37 cellular contexts compared by ENCODE assay signal in genomic region chr3:107329088-107329487, GRCh38. TPM values are rescaled to one million over a fixed set of nuclear protein-coding genes. Genes with fewer than 3 reads are reported as not detected.
"Had no signal": no experiment of that assay in that cellular context is flagged by ENCODE, and none has a peak within 500 bp of the region (broad histone marks: within the 10 kb centered on the region; RNA-seq: fewer than 3 reads in every experiment).

No MANE protein-coding gene starts in this region.

- H3K27me3 Mint-ChIP-seq: activated B cell treated with CpG ODN at 0.5 μM for 24 hours; activated CD4-positive, alpha-beta T cell treated with anti-CD3 and anti-CD28 coated beads, Interleukin-2, amount 10 ng/mL, durations not matched to agents 24 days and 14 days; activated CD8-positive, alpha-beta memory T cell treated with anti-CD3 and anti-CD28 coated beads, Interleukin-2, amount 10 ng/mL, durations not matched to agents 7 days and 5 days; activated naive CD4-positive, alpha-beta T cell treated with anti-CD3 and anti-CD28 coated beads, Interleukin-2, amount 50 U/mL, for 24 hours; activated naive CD8-positive, alpha-beta T cell; activated naive CD8-positive, alpha-beta T cell treated with anti-CD3 and anti-CD28 coated beads, Interleukin-2, amount 50 U/mL, for 24 hours; activated T-cell treated with anti-CD3 and anti-CD28 coated beads, Interleukin-2, amount 50 U/mL, for 24 hours; brain had no signal

- H3K4me3 Mint-ChIP-seq: activated B cell treated with CpG ODN at 0.5 μM for 24 hours; activated CD4-positive, alpha-beta memory T cell treated with anti-CD3 and anti-CD28 coated beads for 36 hours; activated CD4-positive, alpha-beta T cell treated with anti-CD3 and anti-CD28 coated beads, Interleukin-2, amount 10 ng/mL, durations not matched to agents 24 days and 14 days; activated CD8-positive, alpha-beta memory T cell treated with anti-CD3 and anti-CD28 coated beads, Interleukin-2, amount 10 ng/mL, durations not matched to agents 7 days and 5 days; activated CD8-positive, alpha-beta T cell treated with anti-CD3 and anti-CD28 coated beads, Interleukin-2, amount 10 ng/mL, durations not matched to agents 7 days and 5 days; activated naive CD4-positive, alpha-beta T cell treated with anti-CD3 and anti-CD28 coated beads, Interleukin-2, amount 10 ng/mL, durations not matched to agents 7 days and 5 days; activated naive CD4-positive, alpha-beta T cell treated with anti-CD3 and anti-CD28 coated beads, Interleukin-2, amount 50 U/mL, for 24 hours; activated naive CD8-positive, alpha-beta T cell; activated naive CD8-positive, alpha-beta T cell treated with anti-CD3 and anti-CD28 coated beads, Interleukin-2, amount 10 ng/mL, durations not matched to agents 7 days and 5 days; activated naive CD8-positive, alpha-beta T cell treated with anti-CD3 and anti-CD28 coated beads, Interleukin-2, amount 50 U/mL, for 24 hours; activated T-cell treated with anti-CD3 and anti-CD28 coated beads, Interleukin-2, amount 50 U/mL, for 24 hours; brain; central memory CD8-positive, alpha-beta T cell; T-helper 1 cell treated with Interleukin-12 subunit alpha and Interleukin-12 subunit beta and Interleukin-4 antibody, amounts not matched to agents 30 μg/mL and 1 μg/mL, for 36 hours; T-helper 2 cell treated with Interferon-gamma antibody and Interleukin-4, amounts not matched to agents 5 μg/mL and 100 μg/mL, for 36 hours had no signal

- H3K27ac Mint-ChIP-seq: activated B cell treated with CpG ODN at 0.5 μM for 24 hours; activated CD4-positive, alpha-beta memory T cell treated with anti-CD3 and anti-CD28 coated beads for 36 hours; activated CD4-positive, alpha-beta T cell treated with anti-CD3 and anti-CD28 coated beads, Interleukin-2, amount 10 ng/mL, durations not matched to agents 24 days and 14 days; activated CD8-positive, alpha-beta memory T cell treated with anti-CD3 and anti-CD28 coated beads, Interleukin-2, amount 10 ng/mL, durations not matched to agents 7 days and 5 days; activated CD8-positive, alpha-beta T cell treated with anti-CD3 and anti-CD28 coated beads, Interleukin-2, amount 10 ng/mL, durations not matched to agents 7 days and 5 days; activated naive CD4-positive, alpha-beta T cell treated with anti-CD3 and anti-CD28 coated beads, Interleukin-2, amount 10 ng/mL, durations not matched to agents 7 days and 5 days; activated naive CD4-positive, alpha-beta T cell treated with anti-CD3 and anti-CD28 coated beads, Interleukin-2, amount 50 U/mL, for 24 hours; activated naive CD8-positive, alpha-beta T cell; activated naive CD8-positive, alpha-beta T cell treated with anti-CD3 and anti-CD28 coated beads, Interleukin-2, amount 10 ng/mL, durations not matched to agents 7 days and 5 days; activated naive CD8-positive, alpha-beta T cell treated with anti-CD3 and anti-CD28 coated beads, Interleukin-2, amount 50 U/mL, for 24 hours; activated T-cell treated with anti-CD3 and anti-CD28 coated beads, Interleukin-2, amount 50 U/mL, for 24 hours; activated T-helper 2 cell treated with anti-CD3 and anti-CD28 coated beads, Interferon-gamma antibody, Interleukin-2, Interleukin-4, amounts not matched to agents 10 μg/mL and 5 μg/mL and 100 μg/mL, durations not matched to agents 14 hours and 24 hours and 36 hours; brain; T-helper 1 cell treated with Interleukin-12 subunit alpha and Interleukin-12 subunit beta and Interleukin-4 antibody, amounts not matched to agents 30 μg/mL and 1 μg/mL, for 36 hours; T-helper 2 cell treated with Interferon-gamma antibody and Interleukin-4, amounts not matched to agents 5 μg/mL and 100 μg/mL, for 36 hours had no signal

- DNase-seq: activated B cell treated with CpG ODN at 0.5 μM for 24 hours; activated CD4-positive, alpha-beta memory T cell treated with anti-CD3 and anti-CD28 coated beads for 36 hours; activated CD4-positive, alpha-beta T cell treated with anti-CD3 and anti-CD28 coated beads for 4 hours; activated CD4-positive, alpha-beta T cell treated with anti-CD3 and anti-CD28 coated beads, Interleukin-2, amount 10 ng/mL, durations not matched to agents 24 days and 14 days; activated CD4-positive, alpha-beta T cell treated with anti-CD3 and anti-CD28 coated beads, Interleukin-2, amount 50 U/mL, for 1 hour; activated CD4-positive, alpha-beta T cell treated with anti-CD3 and anti-CD28 coated beads, Interleukin-2, amount 50 U/mL, for 4 hours; activated CD4-positive, CD25-positive, alpha-beta regulatory T cell treated with anti-CD3 and anti-CD28 coated beads, Interleukin-2, amount 50 U/mL, for 72 hours; activated CD8-positive, alpha-beta memory T cell treated with anti-CD3 and anti-CD28 coated beads for 24 hours; activated CD8-positive, alpha-beta memory T cell treated with anti-CD3 and anti-CD28 coated beads, Interleukin-2, amount 10 ng/mL, durations not matched to agents 7 days and 5 days; activated CD8-positive, alpha-beta memory T cell treated with anti-CD3 and anti-CD28 coated beads, Interleukin-2, amount 50 U/mL, for 48 hours; activated CD8-positive, alpha-beta T cell treated with anti-CD3 and anti-CD28 coated beads, Interleukin-2, amount 10 ng/mL, durations not matched to agents 7 days and 5 days; activated effector memory CD4-positive, alpha-beta T cell treated with Interleukin-2 at 50 U/mL for 16 hours; activated gamma-delta T cell; activated naive CD4-positive, alpha-beta T cell treated with anti-CD3 and anti-CD28 coated beads, Interleukin-2, amount 10 ng/mL, durations not matched to agents 7 days and 5 days; activated naive CD4-positive, alpha-beta T cell treated with Interleukin-2 at 50 U/mL for 16 hours; activated naive CD8-positive, alpha-beta T cell treated with anti-CD3 and anti-CD28 coated beads, Interleukin-2, amount 10 ng/mL, durations not matched to agents 7 days and 5 days; activated naive CD8-positive, alpha-beta T cell treated with anti-CD3 and anti-CD28 coated beads, Interleukin-2, amount 50 U/mL, for 24 hours; activated T-cell treated with anti-CD3 and anti-CD28 coated beads, Interleukin-2, amount 50 U/mL, for 24 hours; activated T-cell treated with anti-CD3 and anti-CD28 coated beads, Interleukin-2, amount 50 U/mL, for 48 hours; amygdala; anterior cingulate cortex; caudate nucleus; cerebellar nuclear complex; T-helper 1 cell; T-helper 2 cell; T-helper 9 cell had no signal

- H3K9me3 Mint-ChIP-seq: activated B cell treated with CpG ODN at 0.5 μM for 24 hours; activated CD4-positive, alpha-beta memory T cell treated with anti-CD3 and anti-CD28 coated beads for 36 hours; activated CD4-positive, alpha-beta T cell treated with anti-CD3 and anti-CD28 coated beads, Interleukin-2, amount 10 ng/mL, durations not matched to agents 24 days and 14 days; activated naive CD4-positive, alpha-beta T cell treated with anti-CD3 and anti-CD28 coated beads, Interleukin-2, amount 10 ng/mL, durations not matched to agents 7 days and 5 days; activated naive CD4-positive, alpha-beta T cell treated with anti-CD3 and anti-CD28 coated beads, Interleukin-2, amount 50 U/mL, for 24 hours; activated naive CD8-positive, alpha-beta T cell treated with anti-CD3 and anti-CD28 coated beads, Interleukin-2, amount 10 ng/mL, durations not matched to agents 7 days and 5 days; activated naive CD8-positive, alpha-beta T cell treated with anti-CD3 and anti-CD28 coated beads, Interleukin-2, amount 50 U/mL, for 24 hours; activated T-cell treated with anti-CD3 and anti-CD28 coated beads, Interleukin-2, amount 50 U/mL, for 24 hours; activated T-helper 2 cell treated with anti-CD3 and anti-CD28 coated beads, Interferon-gamma antibody, Interleukin-2, Interleukin-4, amounts not matched to agents 10 μg/mL and 5 μg/mL and 100 μg/mL, durations not matched to agents 14 hours and 24 hours and 36 hours; central memory CD8-positive, alpha-beta T cell; T-helper 1 cell treated with Interleukin-12 subunit alpha and Interleukin-12 subunit beta and Interleukin-4 antibody, amounts not matched to agents 30 μg/mL and 1 μg/mL, for 36 hours; T-helper 2 cell treated with Interferon-gamma antibody and Interleukin-4, amounts not matched to agents 5 μg/mL and 100 μg/mL, for 36 hours had no signal

- ATAC-seq: activated CD8-positive, alpha-beta memory T cell treated with anti-CD3 and anti-CD28 coated beads, Interleukin-2, amount 10 ng/mL, durations not matched to agents 7 days and 5 days; activated CD8-positive, alpha-beta T cell treated with anti-CD3 and anti-CD28 coated beads, Interleukin-2, amount 10 ng/mL, durations not matched to agents 7 days and 5 days; activated naive CD8-positive, alpha-beta T cell treated with anti-CD3 and anti-CD28 coated beads, Interleukin-2, amount 50 U/mL, for 24 hours had no signal

- H3K36me3 Mint-ChIP-seq: activated CD4-positive, alpha-beta memory T cell treated with anti-CD3 and anti-CD28 coated beads for 36 hours; activated CD8-positive, alpha-beta memory T cell treated with anti-CD3 and anti-CD28 coated beads, Interleukin-2, amount 10 ng/mL, durations not matched to agents 7 days and 5 days; activated naive CD4-positive, alpha-beta T cell treated with anti-CD3 and anti-CD28 coated beads, Interleukin-2, amount 10 ng/mL, durations not matched to agents 7 days and 5 days; activated naive CD4-positive, alpha-beta T cell treated with anti-CD3 and anti-CD28 coated beads, Interleukin-2, amount 50 U/mL, for 24 hours; activated naive CD8-positive, alpha-beta T cell; activated naive CD8-positive, alpha-beta T cell treated with anti-CD3 and anti-CD28 coated beads, Interleukin-2, amount 10 ng/mL, durations not matched to agents 7 days and 5 days had no signal

- H3K4me1 Mint-ChIP-seq: activated CD4-positive, alpha-beta T cell treated with anti-CD3 and anti-CD28 coated beads, Interleukin-2, amount 10 ng/mL, durations not matched to agents 24 days and 14 days; activated CD8-positive, alpha-beta memory T cell treated with anti-CD3 and anti-CD28 coated beads, Interleukin-2, amount 10 ng/mL, durations not matched to agents 7 days and 5 days; activated naive CD4-positive, alpha-beta T cell treated with anti-CD3 and anti-CD28 coated beads, Interleukin-2, amount 10 ng/mL, durations not matched to agents 7 days and 5 days; activated naive CD4-positive, alpha-beta T cell treated with anti-CD3 and anti-CD28 coated beads, Interleukin-2, amount 50 U/mL, for 24 hours; activated naive CD8-positive, alpha-beta T cell treated with anti-CD3 and anti-CD28 coated beads, Interleukin-2, amount 10 ng/mL, durations not matched to agents 7 days and 5 days; activated naive CD8-positive, alpha-beta T cell treated with anti-CD3 and anti-CD28 coated beads, Interleukin-2, amount 50 U/mL, for 24 hours; brain; central memory CD8-positive, alpha-beta T cell had no signal

RNA-seq across cellular contexts. Expression of gene CCDC54, which starts 48.2 kb away (rescaled TPM):
- total RNA-seq: activated B cell treated with CpG ODN at 0.5 μM for 24 hours; activated CD4-positive, alpha-beta memory T cell treated with anti-CD3 and anti-CD28 coated beads for 36 hours; activated CD4-positive, alpha-beta T cell treated with anti-CD3 and anti-CD28 coated beads, Interleukin-2, amount 10 ng/mL, durations not matched to agents 24 days and 14 days; activated CD8-positive, alpha-beta memory T cell treated with anti-CD3 and anti-CD28 coated beads, Interleukin-2, amount 10 ng/mL, durations not matched to agents 7 days and 5 days; activated CD8-positive, alpha-beta T cell treated with anti-CD3 and anti-CD28 coated beads, Interleukin-2, amount 10 ng/mL, durations not matched to agents 7 days and 5 days; activated naive CD8-positive, alpha-beta T cell treated with anti-CD3 and anti-CD28 coated beads, Interleukin-2, amount 10 ng/mL, durations not matched to agents 7 days and 5 days; activated T-helper 2 cell treated with anti-CD3 and anti-CD28 coated beads, Interferon-gamma antibody, Interleukin-2, Interleukin-4, amounts not matched to agents 10 μg/mL and 5 μg/mL and 100 μg/mL, durations not matched to agents 14 hours and 24 hours and 36 hours; ascending aorta; bronchial epithelial cell; cardiac muscle cell; chondrocyte had no signal
